ENCODE assay signal across 27 cellular contexts in genomic region chr17:225551-225950, GRCh38. TPM values are rescaled to one million over a fixed set of nuclear protein-coding genes. Genes with fewer than 3 reads are reported as not detected.
A peak's percentile ranks its signal among the peaks of the same experiment; 100 is the strongest.
DNase-seq lines count a peak whose midpoint lies in the region; ATAC-seq, FAIRE-seq and TF ChIP-seq lines count a peak whose summit lies in the region.
"Had no signal": no experiment of that assay in that cellular context is flagged by ENCODE, and none has a peak within 500 bp of the region (broad histone marks: within the 10 kb centered on the region; RNA-seq: fewer than 3 reads in every experiment).

No MANE protein-coding gene starts in this region.

- no peak overlapping the region for H3K27ac ChIP-seq in RWPE2 (ENCODE audit: poor library complexity, severe bottlenecking)
- H3K27ac ChIP-seq in kidney (ENCODE audit: low read depth in 2 of 2, low read length in 2 of 2): no peak overlapping the region
- no peak overlapping the region for H3K27ac ChIP-seq in sigmoid colon
- H3K27ac ChIP-seq: SK-N-MC had no signal

- whole genome bisulfite sequencing in sigmoid colon, 2 donors: 92 to 95% methylated on average over 9 of the region's 9 CpGs

- FAIRE-seq in kidney (lab: Jason Lieb, UNC): no peak
- FAIRE-seq: D721Med, GM12892, GM18507, HTR-8/SVneo had no signal

- H3K4me1 Mint-ChIP-seq in CD14-positive monocyte: no peaks in the 10 kb centered on the region
- H3K4me1 Mint-ChIP-seq: IgD-negative memory B cell had no signal

- H3K9me3 ChIP-seq in RWPE2 (ENCODE audit: severe bottlenecking) (no peaks in the 10 kb centered on the region), kidney (ENCODE audit: control insufficient read depth in 1 of 2, low read length in 2 of 2) (no peaks in the 10 kb centered on the region), sigmoid colon (no peaks in the 10 kb centered on the region)

- no peaks in the 10 kb centered on the region for H3K36me3 Mint-ChIP-seq in CD14-positive monocyte

- ATAC-seq in RWPE2 (ENCODE audit: low read depth): no peak
- ATAC-seq in GM18909 (IDR thresholded peaks at IDR 0.05; ENCODE audit: poor library complexity, unreplicated experiment): no peak
- ATAC-seq in HG02840 (IDR thresholded peaks at IDR 0.05; ENCODE audit: low FRiP score, unreplicated experiment): no peak
- ATAC-seq: Panc1 had no signal

- H3K36me3 ChIP-seq in RWPE2 (ENCODE audit: low read depth): no peaks in the 10 kb centered on the region
- no peaks in the 10 kb centered on the region for H3K36me3 ChIP-seq in kidney (ENCODE audit: control insufficient read depth in 1 of 2, insufficient read depth in 2 of 2, low read length in 2 of 2)
- no peaks in the 10 kb centered on the region for H3K36me3 ChIP-seq in sigmoid colon

- no peak overlapping the region for H3K9ac ChIP-seq in kidney (ENCODE audit: low read length in 2 of 2)

- H3K27me3 ChIP-seq in RWPE2 (ENCODE audit: insufficient read depth, poor library complexity, severe bottlenecking) (no peaks in the 10 kb centered on the region), sigmoid colon (no peaks in the 10 kb centered on the region)

- H3K4me3 ChIP-seq in RWPE2 (ENCODE audit: severe bottlenecking) (no peak overlapping the region), kidney (ENCODE audit: low read length in 2 of 2) (no peak overlapping the region), sigmoid colon (no peak overlapping the region)
- H3K4me3 ChIP-seq: SK-N-MC had no signal

- no peak for TF ChIP-seq POLR2A in sigmoid colon (IDR thresholded peaks at IDR 0.05)

- intact Hi-C loops in CD14-positive monocyte (cut with micrococcal nuclease) (loop anchor here in 1 of 2 donors (10.0 kb wide), 1 partner anchor 1199 kb away; no protein-coding TSS in a partner anchor), kidney (cut with DNase I) (no loop called here), sigmoid colon (cut with DNase I) (no loop called here)

- DNase-seq in CD14-positive monocyte (ENCODE audit: low spot score) (peak; percentile 9), RWPE2 (ENCODE audit: low spot score) (peak; percentile 24), kidney (peak; percentile 38), sigmoid colon (peak; percentile 48), NOMO-1 treated with dmso at 0.1 percent for 144 hours (lab: John Stamatoyannopoulos, UW; ENCODE audit: unreplicated experiment) (no peak), H4 (ENCODE audit: low spot score) (no peak)
- DNase-seq: ACHN, C1 segment of cervical spinal cord, DMS79, H9, Karpas-422, NCI-H1048, NCI-H1436 treated with DMSO at 0.1 percent for 48 hours, NCI-H2029 treated with DMSO at 0.1 percent for 48 hours, NCI-H2171, NCI-H526, SHP77 had no signal

- no peak overlapping the region for H3K27ac Mint-ChIP-seq in CD14-positive monocyte
- H3K27ac Mint-ChIP-seq: H9, IgD-negative memory B cell had no signal

- peaks cover 0 to 5% (median 1%) of the 10 kb centered on the region in 7 donors for H3K9me3 Mint-ChIP-seq in CD14-positive monocyte
- H3K9me3 Mint-ChIP-seq: H9, IgD-negative memory B cell had no signal

- H3K4me3 Mint-ChIP-seq in CD14-positive monocyte: no peak overlapping the region
- H3K4me3 Mint-ChIP-seq: H9, IgD-negative memory B cell had no signal

- H3K4me1 ChIP-seq in RWPE2 (ENCODE audit: insufficient read depth, poor library complexity, severe bottlenecking): no peaks in the 10 kb centered on the region
- H3K4me1 ChIP-seq in kidney (ENCODE audit: control insufficient read depth in 1 of 2, insufficient read depth in 1 of 2, low read depth in 1 of 2, low read length in 2 of 2): no peaks in the 10 kb centered on the region
- H3K4me1 ChIP-seq in sigmoid colon: no peaks in the 10 kb centered on the region

- TF ChIP-seq CTCF in CD14-positive monocyte (IDR thresholded peaks at IDR 0.05) (no peak), RWPE2 (IDR thresholded peaks at IDR 0.05; ENCODE audit: poor library complexity, severe bottlenecking) (no peak), kidney (IDR thresholded peaks at IDR 0.05; ENCODE audit: borderline replicate concordance, extremely low read depth, insufficient read depth) (no peak), sigmoid colon (IDR thresholded peaks at IDR 0.05) (no peak)

- H3K27me3 Mint-ChIP-seq in CD14-positive monocyte (ENCODE audit: low read depth in 3 of 3): peaks cover 4 to 11% (median 8%) of the 10 kb centered on the region in 3 donors
- H3K27me3 Mint-ChIP-seq: IgD-negative memory B cell had no signal

- no peak for TF ChIP-seq EP300 in sigmoid colon (IDR thresholded peaks at IDR 0.05)

RNA-seq across cellular contexts. Expression of gene DOC2B, which starts 44.1 kb away (rescaled TPM):
- under 1 TPM in 1 of 2 donors, not detected in 1; 0.02 TPM for polyA plus RNA-seq in CD14-positive monocyte
- 21.6 TPM for total RNA-seq in kidney
- 4.2 TPM for polyA plus RNA-seq in kidney (ENCODE audit: insufficient read depth, low read depth, low replicate concordance)
- total RNA-seq in sigmoid colon: 10 to 100 TPM in 1 of 4 donors, 1 to 10 TPM in 3; 2.5 to 12.5 (median 6.9) TPM
- polyA plus RNA-seq in sigmoid colon: 1 to 10 TPM in 2 of 3 donors, under 1 TPM in 1; 0.46 to 7.4 (median 1.2) TPM
- total RNA-seq in H4 (2014; rRNA removed; shearing (Covaris generic)): not detected in 2 replicates
- total RNA-seq: MCF 10A had no signal
- polyA plus RNA-seq: IgD-negative memory B cell had no signal

Comparison
In these comparisons a context has a peak if more than half of its experiments do, and no peak if none do; other contexts are left out.
1. DNase-seq: peak in CD14-positive monocyte (single experiment), RWPE2 (single experiment), kidney (single experiment) and sigmoid colon (single experiment); none in NOMO-1 treated with dmso at 0.1 percent for 144 hours (single experiment) and H4 (single experiment).